ENCODE assay signal across 8 cellular contexts in genomic region chr11:64207247-64208085, GRCh38. TPM values are rescaled to one million over a fixed set of nuclear protein-coding genes. Genes with fewer than 3 reads are reported as not detected.
DNase-seq lines count a peak whose midpoint lies in the region; ATAC-seq and TF ChIP-seq lines count a peak whose summit lies in the region.

No MANE protein-coding gene starts in this region.

- peaks cover 54% of the 10 kb centered on the region for H3K4me1 ChIP-seq in left ventricle myocardium inferior

- DNase-seq in GM12864 (ENCODE audit: low read depth) (no peak), RPMI7951 (ENCODE audit: low read depth) (peak; percentile 96), activated gamma-delta T cell treated with Interleukin-2 at 50 U/mL for 16 hours (peak; percentile 77), left ventricle myocardium inferior (peak; percentile 69), NCI-H1436 (lab: John Stamatoyannopoulos, UW) (no peak)
- peak; percentile 70 to 71 for DNase-seq in stimulated activated CD4-positive, alpha-beta T cell treated with anti-CD3 and anti-CD28 coated beads, Interleukin-1b, Interleukin-23, amount 100 ng/mL, for 4 hours (ENCODE audit: low read depth in 2 of 2)

- H3K27ac ChIP-seq in left ventricle myocardium inferior (replicated peaks), result peak overlapping the region; percentile 88

- H3K27me3 ChIP-seq in left ventricle myocardium inferior (ENCODE audit: low read depth), result no peaks in the 10 kb centered on the region

- peak; percentile 49 for ATAC-seq in HG02763 (IDR thresholded peaks at IDR 0.05; ENCODE audit: unreplicated experiment)
- ATAC-seq in HG03039 (IDR thresholded peaks at IDR 0.05; ENCODE audit: unreplicated experiment), result no peak

- H3K4me3 ChIP-seq in GM12864 (ENCODE audit: low read depth, low read length), result peak overlapping the region; percentile 77
- H3K4me3 ChIP-seq in left ventricle myocardium inferior, result peak overlapping the region; percentile 58

- H3K9me3 ChIP-seq in left ventricle myocardium inferior (replicated peaks), result no peaks in the 10 kb centered on the region

- intact Hi-C loops in left ventricle myocardium inferior (cut with micrococcal nuclease), result loop anchor here (5.0 kb wide), 1 partner anchor 95 kb away; the partner anchor contains the start of gene CATSPERZ

- TF ChIP-seq CTCF in GM12864 (IDR thresholded peaks at IDR 0.05; ENCODE audit: low read depth, low read length, missing control alignments) (no peak), left ventricle myocardium inferior (IDR thresholded peaks at IDR 0.05; ENCODE audit: borderline replicate concordance) (no peak)

- peaks cover 41% of the 10 kb centered on the region for H3K36me3 ChIP-seq in left ventricle myocardium inferior

RNA-seq across cellular contexts. Expression of gene FERMT3, which starts 0.9 kb away (rescaled TPM):
- total RNA-seq in RPMI7951 (2014; rRNA removed; shearing (Covaris generic)), result 25.9 and 29.1 TPM in 2 replicates
- total RNA-seq in left ventricle myocardium inferior, result 5.4 TPM

RNA-seq across cellular contexts. Expression of gene TRPT1, which starts 18.5 kb away (rescaled TPM):
- 67.2 and 79.8 TPM in 2 replicates for total RNA-seq in RPMI7951 (2014; rRNA removed; shearing (Covaris generic))
- total RNA-seq in left ventricle myocardium inferior, result 82.3 TPM

RNA-seq across cellular contexts. Expression of gene NUDT22, which starts 18.6 kb away (rescaled TPM):
- 59.7 and 90.2 TPM in 2 replicates for total RNA-seq in RPMI7951 (2014; rRNA removed; shearing (Covaris generic))
- 65.2 TPM for total RNA-seq in left ventricle myocardium inferior

RNA-seq across cellular contexts. Expression of gene STIP1, which starts 21.5 kb away (rescaled TPM):
- 306 and 321 TPM in 2 replicates for total RNA-seq in RPMI7951 (2014; rRNA removed; shearing (Covaris generic))
- total RNA-seq in left ventricle myocardium inferior, result 97.4 TPM

RNA-seq across cellular contexts. Expression of gene DNAJC4, which starts 22.9 kb away (rescaled TPM):
- 17.2 and 23.7 TPM in 2 replicates for total RNA-seq in RPMI7951 (2014; rRNA removed; shearing (Covaris generic))
- total RNA-seq in left ventricle myocardium inferior, result 59.9 TPM

Comparison
In these comparisons a context has a peak if more than half of its experiments do, and no peak if none do; other contexts are left out.
1. DNase-seq: peak in RPMI7951 (single experiment), activated gamma-delta T cell treated with Interleukin-2 at 50 U/mL for 16 hours (single experiment), left ventricle myocardium inferior (single experiment) and stimulated activated CD4-positive, alpha-beta T cell treated with anti-CD3 and anti-CD28 coated beads, Interleukin-1b, Interleukin-23, amount 100 ng/mL, for 4 hours (2 of 2); none in GM12864 (single experiment) and NCI-H1436 (single experiment).